In the genomic region with DNA sequence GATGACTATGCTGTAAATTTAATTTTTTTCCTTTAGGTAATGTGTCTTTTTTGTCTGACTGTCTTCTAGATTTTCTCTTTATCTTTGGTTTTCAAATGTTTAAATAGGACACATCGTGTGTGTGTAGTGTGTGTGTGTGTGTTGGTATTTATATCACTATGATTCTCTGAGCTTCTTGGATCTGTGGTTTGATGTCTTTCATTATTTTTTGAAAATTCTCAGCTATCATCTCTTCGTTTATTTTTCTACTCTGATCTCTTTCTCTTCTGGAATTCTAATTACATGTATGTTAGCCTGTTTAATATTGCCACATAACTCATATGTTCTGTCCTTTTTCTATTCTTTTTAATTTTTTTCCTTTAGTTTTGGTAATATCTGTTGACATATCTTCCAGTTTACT, we compare ENCODE assay signal across 34 cellular contexts.
"Had no signal": no experiment of that assay in that cellular context is flagged by ENCODE, and none has a peak within 500 bp of the region (broad histone marks: within the 10 kb centered on the region; RNA-seq: fewer than 3 reads in every experiment).

No MANE protein-coding gene starts in this region.

- H3K4me3 ChIP-seq: MG63 had no signal

- H3K36me3 ChIP-seq: MG63 had no signal

- DNase-seq: Karpas-422, Kasumi-1, MG63, MM.1S, MV-4-11, NCI-H1048, NCI-H1092, NCI-H1092 treated with DMSO at 0.1 percent for 48 hours, NCI-H1105, NCI-H1105 treated with DMSO at 0.1 percent for 48 hours, NCI-H1417, NCI-H1417 treated with DMSO at 0.1 percent for 48 hours, NCI-H1436, NCI-H1436 treated with DMSO at 0.1 percent for 48 hours, NCI-H146, NCI-H1694, NCI-H1694 treated with DMSO at 0.1 percent for 48 hours, NCI-H187, NCI-H187 treated with DMSO at 0.1 percent for 48 hours, NCI-H1930, NCI-H2029, NCI-H2029 treated with DMSO at 0.1 percent for 48 hours, NCI-H2081, NCI-H2081 treated with DMSO at 0.1 percent for 48 hours, NCI-H2107, NCI-H2171, NCI-H2171 treated with DMSO at 0.1 percent for 48 hours, NCI-H2227 treated with DMSO at 0.1 percent for 48 hours, NCI-H226, NCI-H345, NCI-H446, NCI-H446 treated with DMSO at 0.1 percent for 48 hours, NCI-H510A, NCI-H510A treated with DMSO at 0.1 percent for 48 hours had no signal
